19 cellular contexts compared by ENCODE assay signal in the genomic region with DNA sequence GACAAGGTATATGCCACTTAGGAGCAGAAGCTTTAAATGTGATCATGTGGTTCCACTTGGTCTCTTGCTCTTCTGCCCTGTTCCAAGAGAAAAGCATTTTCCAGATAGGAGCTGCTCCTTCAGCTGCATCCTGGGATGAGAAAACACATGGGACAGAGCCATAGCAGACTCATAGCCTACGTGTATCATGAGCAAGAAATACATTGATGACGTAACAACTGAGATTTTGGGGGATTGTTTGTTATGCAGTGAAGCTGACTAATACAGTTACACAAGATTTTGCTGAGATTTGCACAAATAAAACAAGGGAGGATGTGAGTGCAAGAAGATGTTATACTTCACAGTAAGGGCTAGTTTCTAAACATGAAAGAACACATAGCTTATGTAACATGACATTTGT.
"Had no signal": no experiment of that assay in that cellular context is flagged by ENCODE, and none has a peak within 500 bp of the region (broad histone marks: within the 10 kb centered on the region; RNA-seq: fewer than 3 reads in every experiment).

No MANE protein-coding gene starts in this region.

- H3K36me3 ChIP-seq: cardiac muscle cell, left ventricle myocardium inferior had no signal

- H3K27ac Mint-ChIP-seq: activated CD4-positive, alpha-beta memory T cell treated with anti-CD3 and anti-CD28 coated beads, Interleukin-2, amount 10 ng/mL, durations not matched to agents 7 days and 5 days; activated CD4-positive, alpha-beta T cell treated with anti-CD3 and anti-CD28 coated beads, Interleukin-2, amount 10 ng/mL, durations not matched to agents 24 days and 14 days; activated naive CD4-positive, alpha-beta T cell treated with anti-CD3 and anti-CD28 coated beads, Interleukin-2, amount 10 ng/mL, durations not matched to agents 7 days and 5 days; immature natural killer cell; memory B cell; T-helper 17 cell had no signal

- H3K36me3 Mint-ChIP-seq: activated naive CD4-positive, alpha-beta T cell treated with anti-CD3 and anti-CD28 coated beads, Interleukin-2, amount 10 ng/mL, durations not matched to agents 7 days and 5 days; immature natural killer cell had no signal

- H3K27me3 ChIP-seq: body of pancreas, cardiac muscle cell, foreskin keratinocyte had no signal

- H3K27ac ChIP-seq: cardiac muscle cell, foreskin keratinocyte had no signal

- ATAC-seq: activated CD4-positive, CD25-positive, alpha-beta regulatory T cell treated with anti-CD3 and anti-CD28 coated beads, Interleukin-2, amount 50 U/mL, for 24 hours; body of pancreas; foreskin keratinocyte; T-helper 17 cell had no signal

- H3K4me3 Mint-ChIP-seq: activated CD4-positive, alpha-beta memory T cell treated with anti-CD3 and anti-CD28 coated beads, Interleukin-2, amount 10 ng/mL, durations not matched to agents 7 days and 5 days; activated CD4-positive, alpha-beta T cell treated with anti-CD3 and anti-CD28 coated beads, Interleukin-2, amount 10 ng/mL, durations not matched to agents 24 days and 14 days; activated naive CD4-positive, alpha-beta T cell treated with anti-CD3 and anti-CD28 coated beads, Interleukin-2, amount 10 ng/mL, durations not matched to agents 7 days and 5 days; immature natural killer cell; memory B cell; nephron; T-helper 17 cell had no signal

- DNase-seq: activated CD4-positive, alpha-beta memory T cell treated with anti-CD3 and anti-CD28 coated beads, Interleukin-2, amount 10 ng/mL, durations not matched to agents 7 days and 5 days; activated CD4-positive, alpha-beta T cell treated with anti-CD3 and anti-CD28 coated beads, Interleukin-2, amount 10 ng/mL, durations not matched to agents 24 days and 14 days; activated effector memory CD4-positive, alpha-beta T cell treated with anti-CD3 and anti-CD28 coated beads, Interleukin-2, amount 50 U/mL, for 16 hours; activated naive CD4-positive, alpha-beta T cell treated with anti-CD3 and anti-CD28 coated beads, Interleukin-2, amount 10 ng/mL, durations not matched to agents 7 days and 5 days; activated T-cell treated with anti-CD3 and anti-CD28 coated beads for 4 hours; body of pancreas; effector CD4-positive, alpha-beta T cell; foreskin keratinocyte; immature natural killer cell; left ventricle myocardium inferior; nucleus accumbens; small intestine; stimulated activated naive CD4-positive, alpha-beta T cell; SW 1271; T-helper 17 cell had no signal

- H3K27me3 Mint-ChIP-seq: T-helper 17 cell had no signal

- H3K4me3 ChIP-seq: body of pancreas, cardiac muscle cell, left ventricle myocardium inferior had no signal

- H3K9me3 Mint-ChIP-seq: immature natural killer cell had no signal

- H3K9me3 ChIP-seq: body of pancreas had no signal

- H3K4me1 Mint-ChIP-seq: activated CD4-positive, alpha-beta memory T cell treated with anti-CD3 and anti-CD28 coated beads, Interleukin-2, amount 10 ng/mL, durations not matched to agents 7 days and 5 days; activated CD4-positive, alpha-beta T cell treated with anti-CD3 and anti-CD28 coated beads, Interleukin-2, amount 10 ng/mL, durations not matched to agents 24 days and 14 days; immature natural killer cell; memory B cell; T-helper 17 cell had no signal
